Comparison of ENCODE assay signal across 16 cellular contexts in the genomic region with DNA sequence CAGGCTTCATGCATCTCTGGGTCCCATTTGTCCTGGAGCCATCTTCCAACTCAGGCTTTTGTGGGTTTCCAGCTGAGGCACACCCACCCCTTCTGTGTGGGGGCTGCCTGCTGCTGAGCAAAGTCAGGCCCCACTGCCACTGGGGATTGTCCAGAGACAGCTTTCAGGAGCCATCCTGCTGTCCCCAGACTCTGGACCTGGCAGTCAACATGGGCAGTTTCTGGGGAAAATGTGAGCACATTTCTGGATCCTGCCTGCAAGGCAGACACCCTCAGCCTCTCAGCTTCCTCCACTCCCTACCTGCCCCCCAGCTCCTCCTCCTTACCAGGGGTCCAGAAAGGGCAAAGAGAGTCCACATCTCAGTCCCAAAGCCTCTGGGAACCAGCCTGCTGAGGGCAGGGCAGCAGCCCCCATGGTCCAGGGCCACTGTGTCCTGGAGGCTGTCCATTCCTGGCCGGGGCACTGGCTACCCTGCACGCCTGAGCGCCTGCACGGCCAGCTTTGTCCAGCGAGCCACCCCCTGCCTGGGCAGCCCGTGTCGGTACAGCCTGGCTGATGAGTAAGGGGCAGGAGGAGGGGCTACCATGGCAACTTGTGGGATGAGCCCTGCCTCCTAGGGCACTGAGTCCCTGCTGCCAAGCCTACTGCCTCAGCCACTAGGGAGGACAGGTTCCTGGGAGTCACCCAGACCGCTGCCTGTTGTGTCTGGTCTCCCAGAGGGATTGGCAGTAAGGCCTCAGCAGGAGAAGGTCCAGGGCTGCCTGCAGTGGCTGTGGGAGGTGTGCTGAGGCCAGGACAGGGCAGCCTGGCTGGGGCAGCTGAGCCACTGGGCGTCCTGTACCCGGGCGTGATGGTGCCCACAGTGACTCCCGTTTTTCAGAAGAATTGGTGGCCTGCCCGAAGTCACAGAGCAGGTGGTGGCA. TPM values are rescaled to one million over a fixed set of nuclear protein-coding genes. Genes with fewer than 3 reads are reported as not detected.
DNase-seq lines count a peak whose midpoint lies in the region; TF ChIP-seq lines count a peak whose summit lies in the region.
"Had no signal": no experiment of that assay in that cellular context is flagged by ENCODE, and none has a peak within 500 bp of the region (broad histone marks: within the 10 kb centered on the region; RNA-seq: fewer than 3 reads in every experiment).

A gene with protein sequence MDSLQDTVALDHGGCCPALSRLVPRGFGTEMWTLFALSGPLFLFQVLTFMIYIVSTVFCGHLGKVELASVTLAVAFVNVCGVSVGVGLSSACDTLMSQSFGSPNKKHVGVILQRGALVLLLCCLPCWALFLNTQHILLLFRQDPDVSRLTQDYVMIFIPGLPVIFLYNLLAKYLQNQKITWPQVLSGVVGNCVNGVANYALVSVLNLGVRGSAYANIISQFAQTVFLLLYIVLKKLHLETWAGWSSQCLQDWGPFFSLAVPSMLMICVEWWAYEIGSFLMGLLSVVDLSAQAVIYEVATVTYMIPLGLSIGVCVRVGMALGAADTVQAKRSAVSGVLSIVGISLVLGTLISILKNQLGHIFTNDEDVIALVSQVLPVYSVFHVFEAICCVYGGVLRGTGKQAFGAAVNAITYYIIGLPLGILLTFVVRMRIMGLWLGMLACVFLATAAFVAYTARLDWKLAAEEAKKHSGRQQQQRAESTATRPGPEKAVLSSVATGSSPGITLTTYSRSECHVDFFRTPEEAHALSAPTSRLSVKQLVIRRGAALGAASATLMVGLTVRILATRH (minus strand): TSS at position 477 of the 923 bp plus-strand sequence. CDS start 29 bp downstream, at position 448.

- intact Hi-C loops in transverse colon (cut with DNase I; ENCODE audit: low total_unique reads), result no loop called here

- 87% methylated on average over 9 of the region's 13 CpGs; no CpG with 5 or more reads in 1 of the 2 donors for WGBS in transverse colon (ENCODE audit: low coverage in 1 of 2), 2 donors

- no peaks in the 10 kb centered on the region for H3K27me3 ChIP-seq in transverse colon
- H3K27me3 ChIP-seq: SJSA1 had no signal

- H3K27ac ChIP-seq in transverse colon, result no peak within 1 kb of the TSS
- H3K27ac ChIP-seq: HL-60, SJSA1 had no signal

- in situ Hi-C loops in KBM-7 (cut with MboI; ENCODE audit: low pct_unique_long_range_greater_than_20kb, low sequenced_read_pairs) (no loop called here), transverse colon (cut with MboI; ENCODE audit: low pct_ligation_motif_present in 1 of 4, low pct_unique_long_range_greater_than_20kb in 1 of 4, low sequenced_read_pairs in 3 of 4) (no loop called here)

- no peak for TF ChIP-seq EP300 in transverse colon (IDR thresholded peaks at IDR 0.05; ENCODE audit: low read depth)

- no peak for TF ChIP-seq CTCF in transverse colon (IDR thresholded peaks at IDR 0.05)

- no peak for TF ChIP-seq POLR2A in transverse colon (IDR thresholded peaks at IDR 0.05)

- no peaks in the 10 kb centered on the region for H3K36me3 ChIP-seq in transverse colon
- H3K36me3 ChIP-seq: SJSA1 had no signal

- peaks cover 0 to 24% (median 12%) of the 10 kb centered on the region in 4 donors for H3K4me1 ChIP-seq in transverse colon
- H3K4me1 ChIP-seq: SJSA1 had no signal

- no peaks in the 10 kb centered on the region for H3K9me3 ChIP-seq in transverse colon
- H3K9me3 ChIP-seq: SJSA1 had no signal

- H3K4me3 ChIP-seq in transverse colon, result no peak within 1 kb of the TSS
- H3K4me3 ChIP-seq: SJSA1 had no signal

- DNase-seq in 8988T, result peak; percentile 40
- DNase-seq in HuH-7.5 (ENCODE audit: low spot score), result peak; percentile 4
- peak; percentile 10 for DNase-seq in epidermal melanocyte (ENCODE audit: insufficient read length, low spot score)
- peak; percentile 8 for DNase-seq in midbrain (lab: John Stamatoyannopoulos, UW)
- DNase-seq in NCI-H1092 treated with DMSO at 0.1 percent for 48 hours (lab: John Stamatoyannopoulos, UW), result no peak
- no peak for DNase-seq in KBM-7
- DNase-seq in NCI-H524 treated with DMSO at 0.1 percent for 48 hours (lab: John Stamatoyannopoulos, UW), result no peak
- DNase-seq in transverse colon, result no peak
- DNase-seq: activated gamma-delta T cell treated with Interleukin-2 at 50 U/mL for 16 hours, HCEC 1CT, left colon, NCI-H82 had no signal

RNA-seq across cellular contexts. Expression of the gene that starts here (rescaled TPM):
- 1 to 10 TPM in 1 of 4 donors, under 1 TPM in 2, not detected in 1; 0.27 to 1.1 (median 0.32) TPM for total RNA-seq in transverse colon
- total RNA-seq: activated CD8-positive, alpha-beta memory T cell treated with anti-CD3 and anti-CD28 coated beads for 36 hours; natural killer cell treated with Interleukin-12 subunit alpha and Interleukin-12 subunit beta and Interleukin-15 and Interleukin-18, amount 100 ng/mL, for 72 hours; SJSA1 had no signal

Comparison
In these comparisons a context has a peak if more than half of its experiments do, and no peak if none do; other contexts are left out.
1. DNase-seq: peak in 8988T (single experiment), HuH-7.5 (single experiment), epidermal melanocyte (single experiment) and midbrain (single experiment); none in NCI-H1092 treated with DMSO at 0.1 percent for 48 hours (single experiment), KBM-7 (single experiment), NCI-H524 treated with DMSO at 0.1 percent for 48 hours (single experiment) and transverse colon (single experiment).